9 cellular contexts compared by ENCODE assay signal in genomic region chr2:42923632-42924425, GRCh38.
DNase-seq lines count a peak whose midpoint lies in the region; ATAC-seq and TF ChIP-seq lines count a peak whose summit lies in the region.
"Had no signal": no experiment of that assay in that cellular context is flagged by ENCODE, and none has a peak within 500 bp of the region (broad histone marks: within the 10 kb centered on the region; RNA-seq: fewer than 3 reads in every experiment).

No MANE protein-coding gene starts in this region.

- in situ Hi-C loops in GM13977 (cut with MboI; ENCODE audit: low pct_unique_long_range_greater_than_20kb, low sequenced_read_pairs, unreplicated experiment), result no loop called here

- no peaks in the 10 kb centered on the region for H3K9me2 ChIP-seq in Karpas-422 (replicated peaks; ENCODE audit: insufficient read depth, low read length)

- H4K20me1 ChIP-seq in Karpas-422 (ENCODE audit: insufficient read depth, low read depth, low read length), result no peaks in the 10 kb centered on the region

- no peaks in the 10 kb centered on the region for H3K79me2 ChIP-seq in Karpas-422 (ENCODE audit: low read length)

- no peaks in the 10 kb centered on the region for H3K9me3 ChIP-seq in uterus
- no peaks in the 10 kb centered on the region for H3K9me3 ChIP-seq in Karpas-422 (ENCODE audit: low read length)

- no peak for TF ChIP-seq CTCF in nephron progenitor cell (IDR thresholded peaks at IDR 0.05)
- no peak for TF ChIP-seq CTCF in uterus (IDR thresholded peaks at IDR 0.05)
- no peak for TF ChIP-seq CTCF in GM13977 (IDR thresholded peaks at IDR 0.05; ENCODE audit: extremely low read depth, insufficient read depth, missing control alignments)

- H3K9me3 Mint-ChIP-seq in activated naive CD8-positive, alpha-beta T cell treated with anti-CD3 and anti-CD28 coated beads, Interleukin-2, amount 10 ng/mL, durations not matched to agents 7 days and 5 days, result no peaks in the 10 kb centered on the region
- no peaks in the 10 kb centered on the region for H3K9me3 Mint-ChIP-seq in activated naive CD8-positive, alpha-beta T cell treated with anti-CD3 and anti-CD28 coated beads, Interleukin-2, amount 50 U/mL, for 24 hours
- H3K9me3 Mint-ChIP-seq in nephron progenitor cell, result no peaks in the 10 kb centered on the region

- no peak overlapping the region for H3K27ac Mint-ChIP-seq in activated naive CD8-positive, alpha-beta T cell treated with anti-CD3 and anti-CD28 coated beads, Interleukin-2, amount 10 ng/mL, durations not matched to agents 7 days and 5 days
- H3K27ac Mint-ChIP-seq in activated naive CD8-positive, alpha-beta T cell treated with anti-CD3 and anti-CD28 coated beads, Interleukin-2, amount 50 U/mL, for 24 hours, result no peak overlapping the region
- H3K27ac Mint-ChIP-seq in nephron progenitor cell, result peak overlapping the region; percentile 98

- no peak overlapping the region for H2AFZ ChIP-seq in Karpas-422 (ENCODE audit: low read length)

- no peaks in the 10 kb centered on the region for H3K36me3 Mint-ChIP-seq in activated naive CD8-positive, alpha-beta T cell treated with anti-CD3 and anti-CD28 coated beads, Interleukin-2, amount 10 ng/mL, durations not matched to agents 7 days and 5 days
- H3K36me3 Mint-ChIP-seq in activated naive CD8-positive, alpha-beta T cell treated with anti-CD3 and anti-CD28 coated beads, Interleukin-2, amount 50 U/mL, for 24 hours (ENCODE audit: low read depth), result no peaks in the 10 kb centered on the region
- no peaks in the 10 kb centered on the region for H3K36me3 Mint-ChIP-seq in nephron progenitor cell (ENCODE audit: low read depth)

- H3K4me1 ChIP-seq in uterus, result peaks cover 35 to 50% of the 10 kb centered on the region in 2 donors
- no peaks in the 10 kb centered on the region for H3K4me1 ChIP-seq in Karpas-422 (ENCODE audit: low read length)

- POLR2A ChIA-PET in activated naive CD8-positive, alpha-beta T cell treated with anti-CD3 and anti-CD28 coated beads, Interleukin-2, amount 10 ng/mL, durations not matched to agents 7 days and 5 days (lab: Charles Lee), result no interaction called here

- ATAC-seq in activated naive CD8-positive, alpha-beta T cell treated with anti-CD3 and anti-CD28 coated beads, Interleukin-2, amount 10 ng/mL, durations not matched to agents 7 days and 5 days (ENCODE audit: low read depth), result peak; percentile 51
- no peak for ATAC-seq in activated naive CD8-positive, alpha-beta T cell treated with anti-CD3 and anti-CD28 coated beads, Interleukin-2, amount 50 U/mL, for 24 hours
- peak; percentile 56 for ATAC-seq in esophagus mucosa

- TF ChIP-seq POLR2A in uterus (IDR thresholded peaks at IDR 0.05), result no peak

- H3K9ac ChIP-seq in Karpas-422 (ENCODE audit: low read length), result no peak overlapping the region

- H3K36me3 ChIP-seq in uterus (no peaks in the 10 kb centered on the region), Karpas-422 (ENCODE audit: insufficient read depth, low read length) (no peaks in the 10 kb centered on the region)

- peak overlapping the region; percentile 93 to 98 for H3K27ac ChIP-seq in uterus
- no peak overlapping the region for H3K27ac ChIP-seq in Karpas-422 (ENCODE audit: low read length)

- H3K4me3 ChIP-seq in uterus (no peak overlapping the region), Karpas-422 (ENCODE audit: low read length) (no peak overlapping the region)

- DNase-seq in activated naive CD8-positive, alpha-beta T cell treated with anti-CD3 and anti-CD28 coated beads, Interleukin-2, amount 10 ng/mL, durations not matched to agents 7 days and 5 days, result no peak
- DNase-seq in activated naive CD8-positive, alpha-beta T cell treated with anti-CD3 and anti-CD28 coated beads, Interleukin-2, amount 50 U/mL, for 24 hours, result no peak
- no peak for DNase-seq in nephron progenitor cell
- no peak for DNase-seq in uterus
- DNase-seq in GM13977 (ENCODE audit: low spot score), result no peak
- no peak for DNase-seq in Karpas-422
- DNase-seq in KG1 (lab: John Stamatoyannopoulos, UW), result no peak
- DNase-seq: NCI-H446 treated with DMSO at 0.1 percent for 48 hours had no signal

- no peak overlapping the region for H3K4me2 ChIP-seq in Karpas-422 (ENCODE audit: low read depth, low read length, poor library complexity, severe bottlenecking)

- peaks cover 2% of the 10 kb centered on the region for H3K27me3 Mint-ChIP-seq in activated naive CD8-positive, alpha-beta T cell treated with anti-CD3 and anti-CD28 coated beads, Interleukin-2, amount 10 ng/mL, durations not matched to agents 7 days and 5 days
- H3K27me3 Mint-ChIP-seq in activated naive CD8-positive, alpha-beta T cell treated with anti-CD3 and anti-CD28 coated beads, Interleukin-2, amount 50 U/mL, for 24 hours, result no peaks in the 10 kb centered on the region
- peaks cover 3% of the 10 kb centered on the region for H3K27me3 Mint-ChIP-seq in nephron progenitor cell (ENCODE audit: low read depth, poor library complexity)

- intact Hi-C loops in uterus (cut with DNase I; ENCODE audit: low total_unique reads), result loop anchor here (10.0 kb wide), 1 partner anchor 89 kb away; no protein-coding TSS in a partner anchor

- H3K27me3 ChIP-seq in uterus, result no peaks in the 10 kb centered on the region
- no peaks in the 10 kb centered on the region for H3K27me3 ChIP-seq in Karpas-422 (ENCODE audit: low read length)

- peaks cover 10% of the 10 kb centered on the region for H3K4me1 Mint-ChIP-seq in activated naive CD8-positive, alpha-beta T cell treated with anti-CD3 and anti-CD28 coated beads, Interleukin-2, amount 10 ng/mL, durations not matched to agents 7 days and 5 days
- H3K4me1 Mint-ChIP-seq in activated naive CD8-positive, alpha-beta T cell treated with anti-CD3 and anti-CD28 coated beads, Interleukin-2, amount 50 U/mL, for 24 hours, result no peaks in the 10 kb centered on the region
- H3K4me1 Mint-ChIP-seq in nephron progenitor cell, result peaks cover 81% of the 10 kb centered on the region

- no peak overlapping the region for H3K4me3 Mint-ChIP-seq in activated naive CD8-positive, alpha-beta T cell treated with anti-CD3 and anti-CD28 coated beads, Interleukin-2, amount 10 ng/mL, durations not matched to agents 7 days and 5 days
- no peak overlapping the region for H3K4me3 Mint-ChIP-seq in activated naive CD8-positive, alpha-beta T cell treated with anti-CD3 and anti-CD28 coated beads, Interleukin-2, amount 50 U/mL, for 24 hours
- no peak overlapping the region for H3K4me3 Mint-ChIP-seq in nephron progenitor cell
